Comparison of ENCODE assay signal across 18 cellular contexts in genomic region chr5:150164640-150165039, GRCh38. TPM values are rescaled to one million over a fixed set of nuclear protein-coding genes. Genes with fewer than 3 reads are reported as not detected.
DNase-seq lines count a peak whose midpoint lies in the region; ATAC-seq, FAIRE-seq and TF ChIP-seq lines count a peak whose summit lies in the region.
"Had no signal": no experiment of that assay in that cellular context is flagged by ENCODE, and none has a peak within 500 bp of the region (broad histone marks: within the 10 kb centered on the region; RNA-seq: fewer than 3 reads in every experiment).

No MANE protein-coding gene starts in this region.

- H3K4me3 ChIP-seq in MG63 (no peak overlapping the region), colonic mucosa (no peak overlapping the region), mucosa of rectum (ENCODE audit: low read length in 2 of 2) (peak overlapping the region; percentile 12 to 31), testis (no peak overlapping the region)

- H3K9me3 ChIP-seq in MG63: no peaks in the 10 kb centered on the region
- no peaks in the 10 kb centered on the region for H3K9me3 ChIP-seq in colonic mucosa
- no peaks in the 10 kb centered on the region for H3K9me3 ChIP-seq in mucosa of rectum (ENCODE audit: control insufficient read depth in 2 of 2, low read length in 2 of 2)
- no peaks in the 10 kb centered on the region for H3K9me3 ChIP-seq in testis
- H3K9me3 ChIP-seq: neutrophil had no signal

- no peak for FAIRE-seq in H54 (lab: Jason Lieb, UNC)
- FAIRE-seq: GM18507, TTC549 had no signal

- H3K4me1 ChIP-seq in colonic mucosa (peaks cover 20% of the 10 kb centered on the region), mucosa of rectum (ENCODE audit: control insufficient read depth in 2 of 2, insufficient read depth in 2 of 2, low read length in 2 of 2) (peaks cover 40 to 59% of the 10 kb centered on the region in 2 donors), testis (peaks cover 42% of the 10 kb centered on the region)

- DNase-seq in MG63 (peak; percentile 66), colonic mucosa (peak; percentile 69), testis (peak; percentile 75), H54 (ENCODE audit: insufficient read length, low spot score) (no peak)
- DNase-seq: activated naive CD4-positive, alpha-beta T cell treated with anti-CD3 and anti-CD28 coated beads, Interleukin-2, amount 10 ng/mL, durations not matched to agents 7 days and 5 days; CD4-positive, CD25-positive, alpha-beta regulatory T cell; GDM1; H9; kidney glomerular epithelial cell had no signal

- no peak for TF ChIP-seq CTCF in colonic mucosa (IDR thresholded peaks at IDR 0.05)
- TF ChIP-seq CTCF in testis (IDR thresholded peaks at IDR 0.05): no peak

- intact Hi-C loops in colonic mucosa (cut with DNase I) (no loop called here), testis (cut with DNase I; ENCODE audit: low total_unique reads) (no loop called here)

- H3K27me3 ChIP-seq in MG63 (no peaks in the 10 kb centered on the region), colonic mucosa (peaks cover 3% of the 10 kb centered on the region), mucosa of rectum (ENCODE audit: control insufficient read depth in 2 of 2, insufficient read depth in 2 of 2, low read length in 2 of 2) (peaks cover 0 to 2% of the 10 kb centered on the region in 2 donors), testis (no peaks in the 10 kb centered on the region)

- TF ChIP-seq POLR2A in testis (IDR thresholded peaks at IDR 0.05): no peak
- TF ChIP-seq POLR2A in H54 (IDR thresholded peaks at IDR 0.05; ENCODE audit: low read depth, low read length): no peak

- WGBS in testis, 2 donors: 66 to 74% methylated on average over 3 to 4 of the region's 4 CpGs

- ATAC-seq in GM21723 (IDR thresholded peaks at IDR 0.05; ENCODE audit: unreplicated experiment) (no peak), HG03196 (IDR thresholded peaks at IDR 0.05; ENCODE audit: unreplicated experiment) (no peak)

- peak overlapping the region in 1 of 2 donors; percentile 73 for H3K9ac ChIP-seq in colonic mucosa (ENCODE audit: low read depth in 2 of 2, low read length in 2 of 2)
- H3K9ac ChIP-seq in mucosa of rectum (ENCODE audit: low read depth in 1 of 2, low read length in 2 of 2): peak overlapping the region; percentile 41 to 60

- H3K36me3 ChIP-seq in MG63 (no peaks in the 10 kb centered on the region), colonic mucosa (no peaks in the 10 kb centered on the region), mucosa of rectum (ENCODE audit: control insufficient read depth in 2 of 2, insufficient read depth in 2 of 2, low read length in 2 of 2) (peaks cover 4% of the 10 kb centered on the region in 2 donors), testis (ENCODE audit: low read depth, missing control alignments) (no peaks in the 10 kb centered on the region)
- H3K36me3 ChIP-seq: neutrophil had no signal

- H3K27ac ChIP-seq in colonic mucosa: peak overlapping the region; percentile 89
- peak overlapping the region; percentile 95 to 97 for H3K27ac ChIP-seq in mucosa of rectum (ENCODE audit: low read depth in 2 of 2, low read length in 2 of 2)
- H3K27ac ChIP-seq in testis: peak overlapping the region; percentile 10 to 83
- H3K27ac ChIP-seq: neutrophil had no signal

RNA-seq across cellular contexts. Expression of gene CDX1, which starts 1.9 kb away (rescaled TPM):
- total RNA-seq in MG63 (2014; rRNA removed; shearing (Covaris generic); ENCODE audit: low replicate concordance): 0.07 TPM in 1 of 2 replicates, not detected in the other
- total RNA-seq in colonic mucosa (100 to 1,000 TPM; 299 to 498 TPM), testis (1 to 10 TPM; 3.4 to 5.2 TPM)
- 3.4 TPM for polyA plus RNA-seq in testis (ENCODE audit: insufficient read depth, low read depth, low replicate concordance)
- total RNA-seq: activated CD8-positive, alpha-beta memory T cell treated with anti-CD3 and anti-CD28 coated beads for 36 hours; CD4-positive, CD25-positive, alpha-beta regulatory T cell; NCI-H460 had no signal
- polyA plus RNA-seq: CD4-positive, CD25-positive, alpha-beta regulatory T cell had no signal

RNA-seq across cellular contexts. Expression of gene PDGFRB, which starts 9.0 kb away (rescaled TPM):
- total RNA-seq in MG63 (2014; rRNA removed; shearing (Covaris generic); ENCODE audit: low replicate concordance): 6.1 and 10.4 TPM in 2 replicates
- 10 to 100 TPM in 1 of 2 donors, 1 to 10 TPM in 1; 8.6 to 18.1 TPM for total RNA-seq in colonic mucosa
- total RNA-seq in testis: 10 to 100 TPM; 71.2 to 87.0 TPM
- polyA plus RNA-seq in testis (ENCODE audit: insufficient read depth, low read depth, low replicate concordance): 61.6 TPM
- total RNA-seq: CD4-positive, CD25-positive, alpha-beta regulatory T cell had no signal

RNA-seq across cellular contexts. Expression of gene SLC6A7, which starts 25.2 kb away (rescaled TPM):
- not detected in 2 replicates for total RNA-seq in MG63 (2014; rRNA removed; shearing (Covaris generic); ENCODE audit: low replicate concordance)
- total RNA-seq in colonic mucosa: 10 to 100 TPM in 1 of 2 donors, 1 to 10 TPM in 1; 5.0 to 24.9 TPM
- under 1 TPM in 1 of 2 donors, not detected in 1; 0.12 TPM for total RNA-seq in testis
- polyA plus RNA-seq in testis (ENCODE audit: insufficient read depth, low read depth, low replicate concordance): not detected
- total RNA-seq: activated CD8-positive, alpha-beta memory T cell treated with anti-CD3 and anti-CD28 coated beads for 36 hours; CD4-positive, CD25-positive, alpha-beta regulatory T cell; H9; RPMI7951 had no signal
- polyA plus RNA-seq: CD4-positive, CD25-positive, alpha-beta regulatory T cell had no signal

Comparison
In these comparisons a context has a peak if more than half of its experiments do, and no peak if none do; other contexts are left out.
1. H3K4me3 ChIP-seq: peak in mucosa of rectum (2 of 2); none in MG63 (single experiment), colonic mucosa (single experiment) and testis (0 of 2).
2. RNA of gene CDX1, which starts 1.9 kb away (total RNA-seq): 299 to 498 TPM in colonic mucosa; 3.4 to 5.2 TPM in testis and 0.07 TPM in MG63; every median in the first group is over 10 times any median in the second.
3. Peak in every context shown above with its lines, with median percentiles within 50 percentile points of each other: H3K27ac ChIP-seq.